ENCODE assay signal across 11 cellular contexts in the genomic region with DNA sequence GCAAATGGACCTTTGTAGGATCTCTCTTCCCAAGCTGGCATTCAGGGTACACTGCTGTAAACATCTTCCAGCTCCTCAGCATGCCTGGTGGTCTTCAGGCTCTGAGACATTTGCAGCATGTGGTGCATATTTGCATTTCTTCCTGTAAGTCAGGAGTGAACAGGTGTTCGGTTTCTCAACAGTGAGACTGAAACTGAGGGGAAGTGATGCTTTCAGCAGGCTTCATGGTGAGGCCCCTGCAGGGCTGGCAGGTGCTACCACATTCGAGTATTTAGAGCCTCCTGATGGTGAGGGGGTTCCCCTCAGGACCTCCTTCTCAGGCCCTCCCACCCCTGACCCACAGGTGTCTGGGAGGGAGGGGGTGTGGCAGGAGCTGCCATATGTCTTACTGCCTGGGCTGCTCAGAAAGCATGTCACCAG. TPM values are rescaled to one million over a fixed set of nuclear protein-coding genes. Genes with fewer than 3 reads are reported as not detected.
DNase-seq lines count a peak whose midpoint lies in the region; ATAC-seq lines count a peak whose summit lies in the region.
"Had no signal": no experiment of that assay in that cellular context is flagged by ENCODE, and none has a peak within 500 bp of the region (broad histone marks: within the 10 kb centered on the region; RNA-seq: fewer than 3 reads in every experiment).

No MANE protein-coding gene starts in this region.

- H3K4me1 Mint-ChIP-seq in activated naive CD8-positive, alpha-beta T cell treated with anti-CD3 and anti-CD28 coated beads, Interleukin-2, amount 50 U/mL, for 24 hours = peaks cover 12% of the 10 kb centered on the region
- H3K4me1 Mint-ChIP-seq in activated naive CD8-positive, alpha-beta T cell treated with anti-CD3 and anti-CD28 coated beads for 36 hours = peaks cover 9% of the 10 kb centered on the region
- H3K4me1 Mint-ChIP-seq in CD4-positive, alpha-beta memory T cell = peaks cover 0 to 4% (median 1%) of the 10 kb centered on the region in 4 donors
- H3K4me1 Mint-ChIP-seq: brain had no signal

- POLR2A ChIA-PET in CD4-positive, alpha-beta memory T cell (lab: Charles Lee; ENCODE audit: partially characterized antibody) = no interaction called here

- H3K36me3 Mint-ChIP-seq in activated naive CD8-positive, alpha-beta T cell treated with anti-CD3 and anti-CD28 coated beads, Interleukin-2, amount 50 U/mL, for 24 hours (ENCODE audit: low read depth) = peaks cover 22% of the 10 kb centered on the region
- H3K36me3 Mint-ChIP-seq in activated naive CD8-positive, alpha-beta T cell treated with anti-CD3 and anti-CD28 coated beads for 36 hours = peaks cover 36% of the 10 kb centered on the region
- no peaks in the 10 kb centered on the region for H3K36me3 Mint-ChIP-seq in CD4-positive, alpha-beta memory T cell

- no peaks in the 10 kb centered on the region for H3K9me3 ChIP-seq in thymus (ENCODE audit: control insufficient read depth)
- no peaks in the 10 kb centered on the region for H3K9me3 ChIP-seq in CD4-positive, alpha-beta memory T cell (ENCODE audit: control insufficient read depth in 1 of 2, low read length in 2 of 2)

- peak overlapping the region; percentile 70 for H3K27ac ChIP-seq in thymus (ENCODE audit: low read depth)
- no peak overlapping the region for H3K27ac ChIP-seq in CD4-positive, alpha-beta memory T cell (ENCODE audit: low read depth, low read length)
- H3K27ac ChIP-seq: C4-2B had no signal

- H3K36me3 ChIP-seq in thymus (ENCODE audit: control insufficient read depth, insufficient read depth) = peaks cover 20% of the 10 kb centered on the region
- H3K36me3 ChIP-seq in CD4-positive, alpha-beta memory T cell (ENCODE audit: insufficient read depth, low read length) = no peaks in the 10 kb centered on the region

- H3K27ac Mint-ChIP-seq in activated naive CD8-positive, alpha-beta T cell treated with anti-CD3 and anti-CD28 coated beads, Interleukin-2, amount 50 U/mL, for 24 hours = no peak overlapping the region
- no peak overlapping the region for H3K27ac Mint-ChIP-seq in activated naive CD8-positive, alpha-beta T cell treated with anti-CD3 and anti-CD28 coated beads for 36 hours
- H3K27ac Mint-ChIP-seq in CD4-positive, alpha-beta memory T cell = no peak overlapping the region

- DNase-seq in activated naive CD8-positive, alpha-beta T cell treated with anti-CD3 and anti-CD28 coated beads, Interleukin-2, amount 50 U/mL, for 24 hours = peak; percentile 12
- DNase-seq in activated naive CD8-positive, alpha-beta T cell treated with anti-CD3 and anti-CD28 coated beads for 36 hours = no peak
- DNase-seq in NCI-H526 treated with DMSO at 0.1 percent for 48 hours (lab: John Stamatoyannopoulos, UW) (peak; percentile 33), HuH-7.5 (ENCODE audit: low spot score) (no peak), HPDE6-E6E7 (ENCODE audit: extremely low spot score) (no peak)
- DNase-seq in CD4-positive, alpha-beta memory T cell = no peak

- no peak overlapping the region for H3K4me3 Mint-ChIP-seq in activated naive CD8-positive, alpha-beta T cell treated with anti-CD3 and anti-CD28 coated beads, Interleukin-2, amount 50 U/mL, for 24 hours
- no peak overlapping the region for H3K4me3 Mint-ChIP-seq in activated naive CD8-positive, alpha-beta T cell treated with anti-CD3 and anti-CD28 coated beads for 36 hours
- no peak overlapping the region for H3K4me3 Mint-ChIP-seq in CD4-positive, alpha-beta memory T cell
- H3K4me3 Mint-ChIP-seq: brain had no signal

- WGBS in thymus = 11% methylated on average over 2 of the region's 2 CpGs

- no peaks in the 10 kb centered on the region for H3K9me3 Mint-ChIP-seq in activated naive CD8-positive, alpha-beta T cell treated with anti-CD3 and anti-CD28 coated beads, Interleukin-2, amount 50 U/mL, for 24 hours
- H3K9me3 Mint-ChIP-seq in activated naive CD8-positive, alpha-beta T cell treated with anti-CD3 and anti-CD28 coated beads for 36 hours = no peaks in the 10 kb centered on the region
- H3K9me3 Mint-ChIP-seq in CD4-positive, alpha-beta memory T cell = peaks cover 0 to 3% (median 0%) of the 10 kb centered on the region in 8 donors

- no peaks in the 10 kb centered on the region for H3K4me1 ChIP-seq in thymus (ENCODE audit: control insufficient read depth, insufficient read depth, low read length)
- no peaks in the 10 kb centered on the region for H3K4me1 ChIP-seq in CD4-positive, alpha-beta memory T cell (ENCODE audit: insufficient read depth, low read length)

- H3K27me3 Mint-ChIP-seq in activated naive CD8-positive, alpha-beta T cell treated with anti-CD3 and anti-CD28 coated beads, Interleukin-2, amount 50 U/mL, for 24 hours = no peaks in the 10 kb centered on the region
- H3K27me3 Mint-ChIP-seq in activated naive CD8-positive, alpha-beta T cell treated with anti-CD3 and anti-CD28 coated beads for 36 hours = no peaks in the 10 kb centered on the region
- no peaks in the 10 kb centered on the region for H3K27me3 Mint-ChIP-seq in CD4-positive, alpha-beta memory T cell
- H3K27me3 Mint-ChIP-seq: brain had no signal

- peak; percentile 28 for ATAC-seq in activated naive CD8-positive, alpha-beta T cell treated with anti-CD3 and anti-CD28 coated beads, Interleukin-2, amount 50 U/mL, for 24 hours
- peak; percentile 96 for ATAC-seq in HG02885 (IDR thresholded peaks at IDR 0.05; ENCODE audit: poor library complexity, unreplicated experiment)

- intact Hi-C loops in CD4-positive, alpha-beta memory T cell (cut with micrococcal nuclease) = no loop called here

- H3K27me3 ChIP-seq in thymus (ENCODE audit: control insufficient read depth, insufficient read depth) = no peaks in the 10 kb centered on the region
- no peaks in the 10 kb centered on the region for H3K27me3 ChIP-seq in CD4-positive, alpha-beta memory T cell (ENCODE audit: insufficient read depth, low read length)

- no peak overlapping the region for H3K4me3 ChIP-seq in thymus (ENCODE audit: low read length)
- no peak overlapping the region for H3K4me3 ChIP-seq in CD4-positive, alpha-beta memory T cell (ENCODE audit: low read length in 2 of 2)

- CTCF ChIA-PET in CD4-positive, alpha-beta memory T cell (lab: Charles Lee; ENCODE audit: partially characterized antibody) = no interaction called here

RNA-seq across cellular contexts. Expression of a gene that starts 15.1 kb away (rescaled TPM):
- 100 to 1,000 TPM; 139 to 140 TPM for total RNA-seq in activated naive CD8-positive, alpha-beta T cell treated with anti-CD3 and anti-CD28 coated beads for 36 hours
- 2.4 TPM for polyA plus RNA-seq in thymus
- under 1 TPM in 1 of 2 experiments, not detected in 1; 0.11 TPM for total RNA-seq in CD4-positive, alpha-beta memory T cell
- polyA plus RNA-seq in CD4-positive, alpha-beta memory T cell = under 1 TPM in 1 of 2 donors, not detected in 1; 0.22 TPM

RNA-seq across cellular contexts. Expression of a gene that starts 44.8 kb away (rescaled TPM):
- total RNA-seq in activated naive CD8-positive, alpha-beta T cell treated with anti-CD3 and anti-CD28 coated beads for 36 hours = not detected
- polyA plus RNA-seq in thymus = 0.75 TPM
- not detected for total RNA-seq in CD4-positive, alpha-beta memory T cell
- polyA plus RNA-seq in CD4-positive, alpha-beta memory T cell = not detected
- total RNA-seq: mononuclear cell had no signal

Comparison
In these comparisons a context has a peak if more than half of its experiments do, and no peak if none do; other contexts are left out.
1. DNase-seq: peak in activated naive CD8-positive, alpha-beta T cell treated with anti-CD3 and anti-CD28 coated beads, Interleukin-2, amount 50 U/mL, for 24 hours (single experiment) and NCI-H526 treated with DMSO at 0.1 percent for 48 hours (single experiment); none in activated naive CD8-positive, alpha-beta T cell treated with anti-CD3 and anti-CD28 coated beads for 36 hours (single experiment), HuH-7.5 (single experiment), HPDE6-E6E7 (single experiment) and CD4-positive, alpha-beta memory T cell (0 of 5).
2. RNA of a gene that starts 15.1 kb away (total RNA-seq): 139 to 140 TPM in activated naive CD8-positive, alpha-beta T cell treated with anti-CD3 and anti-CD28 coated beads for 36 hours; 0.11 TPM in CD4-positive, alpha-beta memory T cell; every median in the first group is over 100 times any median in the second.